1 cellular context compared by ENCODE assay signal in genomic region chr10:102813734-102814455, GRCh38.
TF ChIP-seq lines count a peak whose summit lies in the region.

No MANE protein-coding gene starts in this region.

TF ChIP-seq in IMR-90, 13 proteins besides CTCF, POLR2A, EP300 and RAD21 (continued from another document):
- TF ChIP-seq USF2 (IDR thresholded peaks at IDR 0.05; ENCODE audit: low read depth, low read length) (no peak), SMC3 (IDR thresholded peaks at IDR 0.05; ENCODE audit: low read depth, low read length) (no peak), RCOR1 (IDR thresholded peaks at IDR 0.05; ENCODE audit: insufficient replicate concordance, low read length) (no peak), CEBPB (IDR thresholded peaks at IDR 0.05; ENCODE audit: low read depth, low read length) (no peak), ELK1 (IDR thresholded peaks at IDR 0.05; ENCODE audit: borderline replicate concordance, low read depth, low read length) (no peak), MAFK (IDR thresholded peaks at IDR 0.05; ENCODE audit: low read depth, low read length) (no peak), NFE2L2 (IDR thresholded peaks at IDR 0.05; ENCODE audit: low read depth, low read length) (no peak), BHLHE40 (IDR thresholded peaks at IDR 0.05; ENCODE audit: low read depth, low read length) (no peak), FOS (IDR thresholded peaks at IDR 0.05; ENCODE audit: low read depth, low read length) (no peak)
